ENCODE assay signal across 8 cellular contexts in the genomic region with DNA sequence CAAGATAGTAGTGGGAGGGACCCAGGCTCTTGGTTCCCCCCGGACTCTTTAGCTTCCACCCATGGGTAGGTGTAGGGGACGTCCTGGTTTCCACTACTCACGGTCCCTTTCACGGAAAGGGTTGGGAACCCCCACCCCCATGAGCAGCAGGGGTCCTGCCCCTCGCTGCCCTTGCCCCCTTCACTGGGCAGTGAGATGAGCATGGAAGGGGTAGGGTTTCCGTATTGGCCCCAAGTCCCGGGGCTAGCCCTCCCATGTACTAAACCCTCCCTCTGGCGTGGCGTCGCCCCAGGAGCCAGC. TPM values are rescaled to one million over a fixed set of nuclear protein-coding genes. Genes with fewer than 3 reads are reported as not detected.
DNase-seq lines count a peak whose midpoint lies in the region; ATAC-seq and TF ChIP-seq lines count a peak whose summit lies in the region.

No MANE protein-coding gene starts in this region.

- TF ChIP-seq CTCF in GM20000 (IDR thresholded peaks at IDR 0.05; ENCODE audit: extremely low read depth, missing control alignments), result no peak
- no peak for TF ChIP-seq CTCF in WI38 (IDR thresholded peaks at IDR 0.05; ENCODE audit: low read depth, low read length)
- TF ChIP-seq CTCF in body of pancreas (IDR thresholded peaks at IDR 0.05), result no peak

- H3K27ac ChIP-seq in iPS DF 6.9 (ENCODE audit: low read length) (no peak overlapping the region), skin epidermis (peak overlapping the region in 19 of 21 experiments; percentile 65 to 90 (median 80)), body of pancreas (no peak overlapping the region)

- no peak for ATAC-seq in GM19351 (IDR thresholded peaks at IDR 0.05; ENCODE audit: unreplicated experiment)
- no peak for ATAC-seq in HG03469 (IDR thresholded peaks at IDR 0.05; ENCODE audit: unreplicated experiment)
- ATAC-seq in body of pancreas, result no peak

- H3K36me3 ChIP-seq in iPS DF 6.9 (ENCODE audit: control insufficient read depth, insufficient read depth, low read length) (no peaks in the 10 kb centered on the region; the same call in 1 of the 2 replicates), body of pancreas (replicated peaks in 1 of 2; ENCODE audit: insufficient read depth in 1 of 2, low read depth in 2 of 2) (no peaks in the 10 kb centered on the region)

- peaks cover 8% of the 10 kb centered on the region for H3K4me1 ChIP-seq in iPS DF 6.9 (ENCODE audit: control insufficient read depth, insufficient read depth, low read length)
- peaks cover 23% of the 10 kb centered on the region for H3K4me1 ChIP-seq in body of pancreas

- intact Hi-C loops in body of pancreas (cut with DNase I), result no loop called here

- no CpG with 5 or more reads among the region's 10 CpGs for WGBS in iPS DF 6.9 (ENCODE audit: insufficient coverage, insufficient read length)
- WGBS in body of pancreas, 2 donors, result 5 to 15% methylated on average over 3 to 10 of the region's 10 CpGs

- H3K27me3 ChIP-seq in iPS DF 6.9 (ENCODE audit: control insufficient read depth, insufficient read depth, low read length) (peaks cover 25% of the 10 kb centered on the region), body of pancreas (no peaks in the 10 kb centered on the region)

- H3K9me3 ChIP-seq in iPS DF 6.9 (ENCODE audit: control insufficient read depth, insufficient read depth, low read length) (no peaks in the 10 kb centered on the region), body of pancreas (no peaks in the 10 kb centered on the region)

- H3K4me3 ChIP-seq in WI38 (ENCODE audit: low read depth, low read length), result peak overlapping the region; percentile 88
- H3K4me3 ChIP-seq in iPS DF 6.9 (ENCODE audit: low read length), result peak overlapping the region; percentile 39; the same call in 1 of the 2 replicates
- H3K4me3 ChIP-seq in skin epidermis, result peak overlapping the region; percentile 43 to 70 (median 61)
- H3K4me3 ChIP-seq in body of pancreas, result no peak overlapping the region

- peak; percentile 31 for DNase-seq in GM20000 (ENCODE audit: low spot score)
- DNase-seq in iPS DF 6.9 (ENCODE audit: low read depth, low spot score), result no peak
- no peak for DNase-seq in NCI-H1092 (lab: John Stamatoyannopoulos, UW)
- no peak for DNase-seq in body of pancreas

- no peak for TF ChIP-seq POLR2A in body of pancreas (IDR thresholded peaks at IDR 0.05)

RNA-seq across cellular contexts. Expression of a gene that starts 12.7 kb away (rescaled TPM):
- 1 to 10 TPM in 1 of 2 donors, under 1 TPM in 1; 0.33 to 1.0 TPM for total RNA-seq in body of pancreas

RNA-seq across cellular contexts. Expression of a gene that starts 19.0 kb away (rescaled TPM):
- 10 to 100 TPM; 33.7 to 36.9 TPM for total RNA-seq in body of pancreas

RNA-seq across cellular contexts. Expression of a gene that starts 26.3 kb away (rescaled TPM):
- total RNA-seq in body of pancreas, result 10 to 100 TPM; 27.0 to 81.2 TPM

RNA-seq across cellular contexts. Expression of a gene that starts 29.1 kb away (rescaled TPM):
- total RNA-seq in body of pancreas, result 1 to 10 TPM; 5.2 to 9.9 TPM

RNA-seq across cellular contexts. Expression of a gene that starts 31.9 kb away (rescaled TPM):
- 100 to 1,000 TPM; 167 to 213 TPM for total RNA-seq in body of pancreas

Comparison
In these comparisons a context has a peak if more than half of its experiments do, and no peak if none do; other contexts are left out.
1. H3K4me3 ChIP-seq: peak in WI38 (single experiment), iPS DF 6.9 (single experiment) and skin epidermis (7 of 7); none in body of pancreas (0 of 2).
2. H3K27ac ChIP-seq: peak in skin epidermis (19 of 21); none in iPS DF 6.9 (single experiment) and body of pancreas (0 of 4).